ENCODE assay signal across 23 cellular contexts in the genomic region with DNA sequence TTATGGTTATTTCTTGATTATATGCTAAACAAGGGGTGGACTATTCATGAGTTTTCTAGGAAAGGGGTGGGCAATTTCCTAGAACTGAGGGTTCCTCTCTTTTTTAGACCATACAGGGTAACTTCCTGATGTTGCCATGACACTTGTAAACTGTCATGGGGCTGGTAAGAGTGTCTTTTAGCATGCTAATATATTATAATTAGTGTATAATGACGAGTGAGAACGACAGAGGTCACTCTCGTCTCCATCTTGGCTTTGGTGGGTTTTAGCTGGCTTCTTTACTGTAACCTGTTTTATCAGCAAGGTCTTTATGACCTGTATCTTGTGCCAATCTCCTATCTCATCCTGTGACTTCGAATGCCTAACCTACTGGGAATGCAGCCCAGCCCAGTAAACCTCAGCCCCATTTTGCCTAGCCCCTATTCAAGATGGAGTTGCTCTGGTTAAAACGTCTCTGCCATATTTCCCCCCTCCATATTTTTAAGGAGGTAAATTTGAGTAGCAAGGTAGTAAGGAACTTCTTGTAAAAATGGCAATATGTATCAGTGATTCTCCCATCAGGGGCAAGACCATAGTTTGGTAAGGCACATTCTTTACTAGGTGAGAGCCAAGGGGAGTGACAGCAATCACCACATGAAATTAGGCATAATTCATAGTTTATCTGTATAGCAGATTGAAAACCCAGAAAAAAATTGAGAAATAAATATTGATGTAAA. TPM values are rescaled to one million over a fixed set of nuclear protein-coding genes. Genes with fewer than 3 reads are reported as not detected.
DNase-seq lines count a peak whose midpoint lies in the region; ATAC-seq, FAIRE-seq and TF ChIP-seq lines count a peak whose summit lies in the region.
"Had no signal": no experiment of that assay in that cellular context is flagged by ENCODE, and none has a peak within 500 bp of the region (broad histone marks: within the 10 kb centered on the region; RNA-seq: fewer than 3 reads in every experiment).

No MANE protein-coding gene starts in this region.

- WGBS in smooth muscle cell (ENCODE audit: low lambda C conversion rate) = 78% methylated on average over 5 of the region's 5 CpGs
- WGBS in prostate gland = 73% methylated on average over 5 of the region's 5 CpGs

- H3K27me3 ChIP-seq in RWPE2 (ENCODE audit: insufficient read depth, poor library complexity, severe bottlenecking) (no peaks in the 10 kb centered on the region), bronchial epithelial cell (ENCODE audit: control insufficient read depth, insufficient read depth, low read length) (no peaks in the 10 kb centered on the region), smooth muscle cell (ENCODE audit: low read depth) (no peaks in the 10 kb centered on the region), prostate gland (replicated peaks; ENCODE audit: insufficient read depth) (no peaks in the 10 kb centered on the region)

- H4K20me1 ChIP-seq in smooth muscle cell (ENCODE audit: low read depth) = no peaks in the 10 kb centered on the region

- no peak for FAIRE-seq in bronchial epithelial cell (lab: Jason Lieb, UNC)
- FAIRE-seq: frontal cortex, GM18507 had no signal

- H3F3A ChIP-seq in smooth muscle cell (ENCODE audit: low read depth) = no peaks in the 10 kb centered on the region

- intact Hi-C loops in prostate gland (cut with DNase I) = no loop called here

- DNase-seq in RWPE2 (ENCODE audit: low spot score) = no peak
- DNase-seq in bronchial epithelial cell (ENCODE audit: low read depth) = peak; percentile 32
- DNase-seq in kidney tubule cell (ENCODE audit: low spot score) = peak; percentile 67
- DNase-seq in smooth muscle cell (lab: John Stamatoyannopoulos, UW; ENCODE audit: unreplicated experiment) = no peak
- no peak for DNase-seq in prostate gland (ENCODE audit: low spot score)
- DNase-seq in HFFc6 = no peak
- no peak for DNase-seq in inferior parietal cortex (ENCODE audit: extremely low spot score)
- DNase-seq: activated CD4-positive, alpha-beta T cell treated with anti-CD3 and anti-CD28 coated beads, Interleukin-2, amount 10 ng/mL, durations not matched to agents 24 days and 14 days; activated CD8-positive, alpha-beta memory T cell treated with anti-CD3 and anti-CD28 coated beads, Interleukin-2, amount 50 U/mL, for 4 hours; activated naive CD8-positive, alpha-beta T cell treated with anti-CD3 and anti-CD28 coated beads, Interleukin-2, amount 10 ng/mL, durations not matched to agents 7 days and 5 days; BE2C; cortex of kidney; MM.1S; NCI-H1436 treated with DMSO at 0.1 percent for 48 hours; NCI-H2171; SHP77; stimulated activated CD8-positive, alpha-beta memory T cell treated with anti-CD3 and anti-CD28 coated beads, Interleukin-4, amount 100 ng/mL, for 48 hours had no signal

- H3K4me3 ChIP-seq in RWPE2 (ENCODE audit: severe bottlenecking) (no peak overlapping the region), bronchial epithelial cell (ENCODE audit: low read depth, low read length) (no peak overlapping the region), smooth muscle cell (peak overlapping the region; percentile 76), prostate gland (no peak overlapping the region)

- H3K27ac Mint-ChIP-seq in HFFc6 = no peak overlapping the region
- H3K27ac Mint-ChIP-seq: activated CD4-positive, alpha-beta T cell treated with anti-CD3 and anti-CD28 coated beads, Interleukin-2, amount 10 ng/mL, durations not matched to agents 24 days and 14 days; activated naive CD8-positive, alpha-beta T cell treated with anti-CD3 and anti-CD28 coated beads, Interleukin-2, amount 10 ng/mL, durations not matched to agents 7 days and 5 days; activated T-helper 2 cell treated with anti-CD3 and anti-CD28 coated beads, Interferon-gamma antibody, Interleukin-2, Interleukin-4, amounts not matched to agents 10 μg/mL and 5 μg/mL and 100 μg/mL, durations not matched to agents 14 hours and 24 hours and 36 hours had no signal

- H3K4me1 ChIP-seq in RWPE2 (ENCODE audit: insufficient read depth, poor library complexity, severe bottlenecking) (peaks cover 31% of the 10 kb centered on the region), smooth muscle cell (ENCODE audit: low read depth) (no peaks in the 10 kb centered on the region), prostate gland (replicated peaks) (no peaks in the 10 kb centered on the region)
- H3K4me1 ChIP-seq: BE2C had no signal

- no peak for TF ChIP-seq POLR2A in prostate gland (IDR thresholded peaks at IDR 0.05)

- H3K27me3 Mint-ChIP-seq in HFFc6 (ENCODE audit: insufficient read depth) = peaks cover 3% of the 10 kb centered on the region; the same call in 1 of the 2 replicates

- no peak overlapping the region for H2AFZ ChIP-seq in smooth muscle cell (ENCODE audit: low read depth)

- no peaks in the 10 kb centered on the region for H3K79me2 ChIP-seq in smooth muscle cell (ENCODE audit: low read depth)

- H3K9ac ChIP-seq in smooth muscle cell (ENCODE audit: low read depth) = no peak overlapping the region

- H3K9me3 ChIP-seq in RWPE2 (ENCODE audit: severe bottlenecking) = no peaks in the 10 kb centered on the region
- H3K9me3 ChIP-seq in smooth muscle cell (replicated peaks; ENCODE audit: low read depth) = no peaks in the 10 kb centered on the region
- no peaks in the 10 kb centered on the region for H3K9me3 ChIP-seq in prostate gland
- H3K9me3 ChIP-seq: BE2C had no signal

- no peak overlapping the region for H3K4me3 Mint-ChIP-seq in HFFc6
- H3K4me3 Mint-ChIP-seq: activated CD4-positive, alpha-beta T cell treated with anti-CD3 and anti-CD28 coated beads, Interleukin-2, amount 10 ng/mL, durations not matched to agents 24 days and 14 days; activated naive CD8-positive, alpha-beta T cell treated with anti-CD3 and anti-CD28 coated beads, Interleukin-2, amount 10 ng/mL, durations not matched to agents 7 days and 5 days had no signal

- no peaks in the 10 kb centered on the region for H3K36me3 Mint-ChIP-seq in HFFc6 (ENCODE audit: low read depth)
- H3K36me3 Mint-ChIP-seq: activated naive CD8-positive, alpha-beta T cell treated with anti-CD3 and anti-CD28 coated beads, Interleukin-2, amount 10 ng/mL, durations not matched to agents 7 days and 5 days had no signal

- TF ChIP-seq CTCF in RWPE2 (IDR thresholded peaks at IDR 0.05; ENCODE audit: poor library complexity, severe bottlenecking) = no peak
- no peak for TF ChIP-seq CTCF in bronchial epithelial cell (IDR thresholded peaks at IDR 0.05; ENCODE audit: insufficient read depth, low read length, severe bottlenecking)
- no peak for TF ChIP-seq CTCF in smooth muscle cell (IDR thresholded peaks at IDR 0.05; ENCODE audit: borderline replicate concordance, insufficient read depth, poor library complexity, severe bottlenecking)
- TF ChIP-seq CTCF in prostate gland (IDR thresholded peaks at IDR 0.05) = no peak
- no peak for TF ChIP-seq CTCF in HFFc6 (IDR thresholded peaks at IDR 0.05)

- H3K9me3 Mint-ChIP-seq in HFFc6 = no peaks in the 10 kb centered on the region
- H3K9me3 Mint-ChIP-seq: activated CD4-positive, alpha-beta T cell treated with anti-CD3 and anti-CD28 coated beads, Interleukin-2, amount 10 ng/mL, durations not matched to agents 24 days and 14 days; activated naive CD8-positive, alpha-beta T cell treated with anti-CD3 and anti-CD28 coated beads, Interleukin-2, amount 10 ng/mL, durations not matched to agents 7 days and 5 days; activated T-helper 2 cell treated with anti-CD3 and anti-CD28 coated beads, Interferon-gamma antibody, Interleukin-2, Interleukin-4, amounts not matched to agents 10 μg/mL and 5 μg/mL and 100 μg/mL, durations not matched to agents 14 hours and 24 hours and 36 hours had no signal

- H3K4me2 ChIP-seq in smooth muscle cell = no peak overlapping the region

- peaks cover 29% of the 10 kb centered on the region for H3K36me3 ChIP-seq in RWPE2 (ENCODE audit: low read depth)
- no peaks in the 10 kb centered on the region for H3K36me3 ChIP-seq in bronchial epithelial cell (ENCODE audit: control insufficient read depth, insufficient read depth, low read length)
- no peaks in the 10 kb centered on the region for H3K36me3 ChIP-seq in smooth muscle cell (ENCODE audit: low read depth)
- H3K36me3 ChIP-seq in prostate gland = no peaks in the 10 kb centered on the region
- H3K36me3 ChIP-seq: BE2C had no signal

- ATAC-seq in RWPE2 (ENCODE audit: low read depth) (no peak), HG02798 (IDR thresholded peaks at IDR 0.05; ENCODE audit: poor library complexity, unreplicated experiment) (no peak)
- ATAC-seq: HCT116 had no signal

- H3K27ac ChIP-seq in RWPE2 (ENCODE audit: poor library complexity, severe bottlenecking) (peak overlapping the region; percentile 84), smooth muscle cell (ENCODE audit: low read depth) (no peak overlapping the region), prostate gland (no peak overlapping the region)

- peaks cover 35% of the 10 kb centered on the region for H3K4me1 Mint-ChIP-seq in HFFc6 (ENCODE audit: low read depth)

RNA-seq across cellular contexts. Expression of gene CXCL2, which starts 2.6 kb away (rescaled TPM):
- total RNA-seq in bronchial epithelial cell (5.5 and 7.9 TPM in 2 replicates), smooth muscle cell (11.3 and 16.1 TPM in 2 replicates), prostate gland (1 to 10 TPM in 1 of 2 donors, under 1 TPM in 1; 0.62 to 9.3 TPM)
- polyA plus RNA-seq in smooth muscle cell = 15.2 and 26.1 TPM in 2 replicates
- total RNA-seq in HFFc6 (2021; fragmentation: NEBNext Ultra II Directional; extraction: Animal tissue kit (Norgen Biotek cat#: 25700)) = 1 to 10 TPM; 1.1 to 3.2 (median 1.9) TPM
- total RNA-seq: activated CD4-positive, alpha-beta T cell treated with anti-CD3 and anti-CD28 coated beads, Interleukin-2, amount 10 ng/mL, durations not matched to agents 24 days and 14 days; activated T-helper 2 cell treated with anti-CD3 and anti-CD28 coated beads, Interferon-gamma antibody, Interleukin-2, Interleukin-4, amounts not matched to agents 10 μg/mL and 5 μg/mL and 100 μg/mL, durations not matched to agents 14 hours and 24 hours and 36 hours had no signal

RNA-seq across cellular contexts. Expression of gene CXCL3, which starts 57.9 kb away (rescaled TPM):
- total RNA-seq in bronchial epithelial cell (0.26 and 1.2 TPM in 2 replicates), smooth muscle cell (0.63 and 1.6 TPM in 2 replicates), prostate gland (1 to 10 TPM; 1.4 to 4.8 TPM)
- polyA plus RNA-seq in smooth muscle cell = 3.2 and 5.6 TPM in 2 replicates
- 1 to 10 TPM in 4 of 6 experiments, under 1 TPM in 2; 0.40 to 2.3 (median 1.4) TPM for total RNA-seq in HFFc6 (2021; fragmentation: NEBNext Ultra II Directional; extraction: Animal tissue kit (Norgen Biotek cat#: 25700))
- total RNA-seq: activated CD4-positive, alpha-beta T cell treated with anti-CD3 and anti-CD28 coated beads, Interleukin-2, amount 10 ng/mL, durations not matched to agents 24 days and 14 days; urinary bladder had no signal

Comparison
In these comparisons a context has a peak if more than half of its experiments do, and no peak if none do; other contexts are left out.
1. DNase-seq: peak in bronchial epithelial cell (single experiment) and kidney tubule cell (single experiment); none in RWPE2 (single experiment), smooth muscle cell (single experiment), prostate gland (single experiment), HFFc6 (single experiment) and inferior parietal cortex (single experiment).